19 cellular contexts compared by ENCODE assay signal in genomic region chr6:100775667-100776066, GRCh38.
A peak's percentile ranks its signal among the peaks of the same experiment; 100 is the strongest.
DNase-seq lines count a peak whose midpoint lies in the region; ATAC-seq, FAIRE-seq and TF ChIP-seq lines count a peak whose summit lies in the region.
"Had no signal": no experiment of that assay in that cellular context is flagged by ENCODE, and none has a peak within 500 bp of the region (broad histone marks: within the 10 kb centered on the region; RNA-seq: fewer than 3 reads in every experiment).

No MANE protein-coding gene starts in this region.

- FAIRE-seq in HepG2 (lab: Jason Lieb, UNC) = no peak

- 95% methylated on average over 2 of the region's 2 CpGs for WGBS in HepG2 (ENCODE audit: low lambda C conversion rate)
- WGBS in testis, 2 donors = 70 to 83% methylated on average over 2 of the region's 2 CpGs

- no peaks in the 10 kb centered on the region for H3K9me3 Mint-ChIP-seq in HFFc6
- H3K9me3 Mint-ChIP-seq: CD8-positive, alpha-beta T cell; IgD-negative memory B cell; natural killer cell had no signal

- H3K4me3 Mint-ChIP-seq in HFFc6 = no peak overlapping the region
- H3K4me3 Mint-ChIP-seq: CD8-positive, alpha-beta T cell; IgD-negative memory B cell; natural killer cell had no signal

- no peak overlapping the region for H3K27ac ChIP-seq in HepG2 (ENCODE audit: extremely low read length, insufficient read depth, low read length)
- H3K27ac ChIP-seq in testis = no peak overlapping the region
- no peak overlapping the region for H3K27ac ChIP-seq in lower lobe of right lung

- H3K27me3 ChIP-seq in HepG2 (ENCODE audit: control insufficient read depth in 1 of 2, insufficient read depth in 2 of 2, low read length in 2 of 2) (no peaks in the 10 kb centered on the region), testis (no peaks in the 10 kb centered on the region), lower lobe of right lung (ENCODE audit: low read depth) (no peaks in the 10 kb centered on the region)

- H3K4me3 ChIP-seq in AG10803 (ENCODE audit: low read length) (no peak overlapping the region), HepG2 (replicated peaks in 1 of 3; ENCODE audit: insufficient read depth in 1 of 3, low read depth in 2 of 3, low read length in 3 of 3) (no peak overlapping the region), testis (no peak overlapping the region), lower lobe of right lung (no peak overlapping the region)

- POLR2A ChIA-PET in HepG2 (lab: Yijun Ruan, JAX) = no interaction called here

- no peak overlapping the region for H3K4me2 ChIP-seq in HepG2 (ENCODE audit: low read depth, low read length)

- ATAC-seq in HepG2 = no peak
- no peak for ATAC-seq in lower lobe of right lung
- ATAC-seq: activated CD4-positive, CD25-positive, alpha-beta regulatory T cell treated with anti-CD3 and anti-CD28 coated beads, Interleukin-2, amount 50 U/mL, for 24 hours; CD8-positive, alpha-beta T cell; left lobe of liver; natural killer cell had no signal

- H3K27me3 Mint-ChIP-seq in HFFc6 (ENCODE audit: insufficient read depth) = peaks cover 2% of the 10 kb centered on the region; the same call in 1 of the 2 replicates
- H3K27me3 Mint-ChIP-seq: IgD-negative memory B cell had no signal

- TF ChIP-seq EP300 in HepG2 (IDR thresholded peaks at IDR 0.05; ENCODE audit: low read depth in 2 of 2, low read length in 2 of 2) = no peak
- TF ChIP-seq EP300 in HepG2 (CRISPR knock-in tag; IDR thresholded peaks at IDR 0.05; ENCODE audit: borderline replicate concordance) = no peak

- TF ChIP-seq POLR2A in HepG2 (IDR thresholded peaks at IDR 0.05; ENCODE audit: insufficient read depth in 1 of 2, low read depth in 2 of 2, low read length in 2 of 2) = no peak
- no peak for TF ChIP-seq POLR2A in testis (IDR thresholded peaks at IDR 0.05)

- peak; percentile 2 for DNase-seq in AG10803 (ENCODE audit: low read depth)
- DNase-seq in HFFc6 = no peak
- peak; percentile 6 for DNase-seq in amniotic epithelial cell (ENCODE audit: low read depth)
- no peak for DNase-seq in HepG2 (ENCODE audit: low spot score)
- DNase-seq in NCI-H187 treated with DMSO at 0.1 percent for 48 hours (lab: John Stamatoyannopoulos, UW) = no peak
- no peak for DNase-seq in testis
- DNase-seq in lower lobe of right lung = no peak
- DNase-seq in LoVo (ENCODE audit: low spot score) = no peak
- DNase-seq: activated T-cell treated with anti-CD3 and anti-CD28 coated beads, Interleukin-2, amount 50 U/mL, for 48 hours; CD8-positive, alpha-beta T cell; effector CD4-positive, alpha-beta T cell; head of caudate nucleus; natural killer cell; NCI-H2081; NK-92 treated with Interleukin-12 subunit alpha and Interleukin-12 subunit beta, amount 100 ng/mL, for 24 hours; small intestine had no signal

- H3K36me3 ChIP-seq in HepG2 (replicated peaks in 1 of 2; ENCODE audit: control insufficient read depth in 1 of 2, insufficient read depth in 2 of 2, low read length in 2 of 2) (no peaks in the 10 kb centered on the region), testis (ENCODE audit: low read depth, missing control alignments) (no peaks in the 10 kb centered on the region), lower lobe of right lung (no peaks in the 10 kb centered on the region)

- H3K9me3 ChIP-seq in HepG2 (ENCODE audit: low read length) (no peaks in the 10 kb centered on the region), testis (no peaks in the 10 kb centered on the region), lower lobe of right lung (no peaks in the 10 kb centered on the region)

- no peak overlapping the region for H2AFZ ChIP-seq in HepG2 (ENCODE audit: low read length)

- BruUV-seq in HepG2 (replicated peaks; lab: Mats Ljungman, UMichigan) = no TSS peak

- TF ChIP-seq CTCF in AG10803 (conservative IDR thresholded peaks at IDR 0.05; ENCODE audit: low read length) = no peak; the same call in 1 of the 2 replicates
- TF ChIP-seq CTCF in HFFc6 (IDR thresholded peaks at IDR 0.05) = peak; percentile 56
- no peak for TF ChIP-seq CTCF in HepG2 (CRISPR knock-in tag; IDR thresholded peaks at IDR 0.05)
- TF ChIP-seq CTCF in testis (IDR thresholded peaks at IDR 0.05) = peak in 1 of 3 experiments; percentile 18
- no peak for TF ChIP-seq CTCF in lower lobe of right lung (IDR thresholded peaks at IDR 0.05)

- in situ Hi-C loops in HepG2 (cut with HindIII; ENCODE audit: extremely low pct_ligation_motif_present, low pct_unique_long_range_greater_than_20kb) = no loop called here

- H3K4me1 ChIP-seq in HepG2 (ENCODE audit: insufficient read depth, low read length) = no peaks in the 10 kb centered on the region
- H3K4me1 ChIP-seq in testis = no peaks in the 10 kb centered on the region
- H3K4me1 ChIP-seq in lower lobe of right lung = no peaks in the 10 kb centered on the region

- no peaks in the 10 kb centered on the region for H3K79me2 ChIP-seq in HepG2 (ENCODE audit: insufficient read depth, low read length)

- peaks cover 22% of the 10 kb centered on the region for H3K4me1 Mint-ChIP-seq in HFFc6 (ENCODE audit: low read depth)
- H3K4me1 Mint-ChIP-seq: natural killer cell had no signal

- H3K9ac ChIP-seq in HepG2 (ENCODE audit: insufficient read depth, low read depth, low read length) = no peak overlapping the region

- no peaks in the 10 kb centered on the region; the same call in 1 of the 2 replicates for H4K20me1 ChIP-seq in HepG2 (ENCODE audit: insufficient read depth, low read length)

- intact Hi-C loops in HepG2 (cut with micrococcal nuclease; ENCODE audit: unreplicated experiment) (loop anchor here (2.0 kb wide), 1 partner anchor 451 kb away; no protein-coding TSS in a partner anchor), testis (cut with DNase I; ENCODE audit: low total_unique reads) (no loop called here), lower lobe of right lung (cut with DNase I) (no loop called here)

- no peak overlapping the region for H3K27ac Mint-ChIP-seq in HFFc6
- H3K27ac Mint-ChIP-seq: CD8-positive, alpha-beta T cell; IgD-negative memory B cell; natural killer cell had no signal

- TF ChIP-seq RAD21 in HepG2 (CRISPR knock-in tag; IDR thresholded peaks at IDR 0.05) = no peak

- CTCF ChIA-PET in HepG2 (lab: Yijun Ruan, JAX; ENCODE audit: low intra/inter-chr PET ratio, low total read pairs) = no interaction called here

- peaks cover 4% of the 10 kb centered on the region; the same call in 1 of the 2 replicates for H3K36me3 Mint-ChIP-seq in HFFc6 (ENCODE audit: low read depth)
- H3K36me3 Mint-ChIP-seq: natural killer cell had no signal

TF ChIP-seq in HepG2, 621 proteins besides CTCF, POLR2A, EP300 and RAD21:
- TF ChIP-seq STAG1 (CRISPR knock-in tag; IDR thresholded peaks at IDR 0.05) = peak; percentile 19; the same call in 1 of the 2 replicates
- TF ChIP-seq RARA (CRISPR knock-in tag; IDR thresholded peaks at IDR 0.05) = no peak
- no peak for TF ChIP-seq ZNF710 (CRISPR knock-in tag; IDR thresholded peaks at IDR 0.05; ENCODE audit: borderline replicate concordance)

Comparison
In these comparisons a context has a peak if more than half of its experiments do, and no peak if none do; other contexts are left out.
1. DNase-seq: peak in AG10803 (single experiment) and amniotic epithelial cell (single experiment); none in HFFc6 (single experiment), HepG2 (single experiment), NCI-H187 treated with DMSO at 0.1 percent for 48 hours (single experiment), testis (single experiment), lower lobe of right lung (single experiment) and LoVo (single experiment).